In genomic region chr12:4293299-4293941, GRCh38 we compare ENCODE assay signal across 12 cellular contexts. TPM values are rescaled to one million over a fixed set of nuclear protein-coding genes. Genes with fewer than 3 reads are reported as not detected.
DNase-seq lines count a peak whose midpoint lies in the region; ATAC-seq and TF ChIP-seq lines count a peak whose summit lies in the region.
"Had no signal": no experiment of that assay in that cellular context is flagged by ENCODE, and none has a peak within 500 bp of the region (broad histone marks: within the 10 kb centered on the region; RNA-seq: fewer than 3 reads in every experiment).

No MANE protein-coding gene starts in this region.

- peak overlapping the region; percentile 72 for H3K4me3 Mint-ChIP-seq in activated T-helper 17 cell treated with anti-CD3 and anti-CD28 coated beads, Interleukin-2, amount 50 U/mL, for 72 hours

- TF ChIP-seq POLR2A in Peyer's patch (IDR thresholded peaks at IDR 0.05): no peak

- H2AFZ ChIP-seq in GM23248: no peak overlapping the region

- H4K20me1 ChIP-seq in GM23248 (ENCODE audit: insufficient read depth): no peaks in the 10 kb centered on the region

- no peaks in the 10 kb centered on the region for H3K27me3 Mint-ChIP-seq in activated T-helper 17 cell treated with anti-CD3 and anti-CD28 coated beads, Interleukin-2, amount 50 U/mL, for 72 hours

- H3K27ac ChIP-seq in Peyer's patch: peak overlapping the region in 3 of 4 donors; percentile 1 to 16 (median 3)
- peak overlapping the region; percentile 14 for H3K27ac ChIP-seq in iPS-18a (ENCODE audit: low read length)
- H3K27ac ChIP-seq in GM23248: no peak overlapping the region

- no peaks in the 10 kb centered on the region for H3K79me2 ChIP-seq in GM23248 (ENCODE audit: insufficient read depth)

- H3K36me3 ChIP-seq in Peyer's patch: peaks cover 0 to 55% (median 0%) of the 10 kb centered on the region in 3 donors
- peaks cover 93% of the 10 kb centered on the region for H3K36me3 ChIP-seq in iPS-18a (ENCODE audit: control insufficient read depth, low read depth, low read length)
- H3K36me3 ChIP-seq in GM23248 (ENCODE audit: low read depth): no peaks in the 10 kb centered on the region
- H3K36me3 ChIP-seq: MG63 had no signal

- peaks cover 65% of the 10 kb centered on the region for H3K4me1 Mint-ChIP-seq in activated T-helper 17 cell treated with anti-CD3 and anti-CD28 coated beads, Interleukin-2, amount 50 U/mL, for 72 hours

- no peaks in the 10 kb centered on the region for H3F3A ChIP-seq in GM23248 (ENCODE audit: insufficient read depth)

- no peaks in the 10 kb centered on the region for H3K9me3 Mint-ChIP-seq in activated T-helper 17 cell treated with anti-CD3 and anti-CD28 coated beads, Interleukin-2, amount 50 U/mL, for 72 hours

- H3K4me1 ChIP-seq in Peyer's patch (peaks cover 0 to 30% (median 0%) of the 10 kb centered on the region in 4 donors), iPS-18a (ENCODE audit: control insufficient read depth, low read depth, low read length) (peaks cover 5% of the 10 kb centered on the region), GM23248 (ENCODE audit: insufficient read depth) (no peaks in the 10 kb centered on the region)

- TF ChIP-seq CTCF in Peyer's patch (IDR thresholded peaks at IDR 0.05): no peak

- H3K36me3 Mint-ChIP-seq in activated T-helper 17 cell treated with anti-CD3 and anti-CD28 coated beads, Interleukin-2, amount 50 U/mL, for 72 hours (ENCODE audit: low read depth): peaks cover 100% of the 10 kb centered on the region

- H3K4me2 ChIP-seq in GM23248 (ENCODE audit: unreplicated experiment): no peak overlapping the region

- in situ Hi-C loops in GM23248 (cut with MboI): no loop called here

- 41 to 46% methylated on average over 14 of the region's 14 CpGs for WGBS in GM23248 (ENCODE audit: low coverage in 1 of 2, low lambda C conversion rate in 2 of 2, missing lambda C conversion rate in 2 of 2), 2 experiments

- ATAC-seq in activated T-helper 17 cell treated with anti-CD3 and anti-CD28 coated beads, Interleukin-2, amount 50 U/mL, for 72 hours (replicated peaks): peak; percentile 93
- no peak for ATAC-seq in HG03439 (IDR thresholded peaks at IDR 0.05; ENCODE audit: unreplicated experiment)
- no peak for ATAC-seq in HG02623 (IDR thresholded peaks at IDR 0.05; ENCODE audit: unreplicated experiment)

- DNase-seq in Peyer's patch (no peak), NCI-H146 treated with DMSO at 0.1 percent for 48 hours (lab: John Stamatoyannopoulos, UW; ENCODE audit: unreplicated experiment) (no peak), GM23248 (no peak)
- peak; percentile 37 for DNase-seq in stimulated activated CD8-positive, alpha-beta memory T cell treated with anti-CD3 and anti-CD28 coated beads, Interleukin-4, amount 100 ng/mL, for 24 hours (ENCODE audit: low read depth)
- DNase-seq: amniotic stem cell, DND-41, MG63, NCI-H774 had no signal

- no peaks in the 10 kb centered on the region for H3K9me2 ChIP-seq in GM23248 (ENCODE audit: insufficient read depth)

- H3K27ac Mint-ChIP-seq in activated T-helper 17 cell treated with anti-CD3 and anti-CD28 coated beads, Interleukin-2, amount 50 U/mL, for 72 hours: peak overlapping the region; percentile 87

- H3K9ac ChIP-seq in iPS-18a (ENCODE audit: low read length) (no peak overlapping the region), GM23248 (no peak overlapping the region)

- H3K9me3 ChIP-seq in Peyer's patch: no peaks in the 10 kb centered on the region
- H3K9me3 ChIP-seq in iPS-18a (ENCODE audit: control insufficient read depth, low read depth, low read length): no peaks in the 10 kb centered on the region
- no peaks in the 10 kb centered on the region for H3K9me3 ChIP-seq in GM23248 (ENCODE audit: low read depth)
- H3K9me3 ChIP-seq: MG63 had no signal

- H3K27me3 ChIP-seq in Peyer's patch (no peaks in the 10 kb centered on the region), iPS-18a (ENCODE audit: control insufficient read depth, insufficient read depth, low read length) (no peaks in the 10 kb centered on the region), GM23248 (replicated peaks; ENCODE audit: insufficient read depth) (peaks cover 53% of the 10 kb centered on the region)
- H3K27me3 ChIP-seq: MG63 had no signal

- H3K4me3 ChIP-seq in Peyer's patch (no peak overlapping the region), iPS-18a (ENCODE audit: low read length) (no peak overlapping the region), GM23248 (no peak overlapping the region)
- H3K4me3 ChIP-seq: MG63 had no signal

RNA-seq across cellular contexts. Expression of gene CCND2, which starts 19.9 kb away (rescaled TPM):
- total RNA-seq in Peyer's patch: 100 to 1,000 TPM in 2 of 4 donors, 10 to 100 TPM in 2; 72.0 to 162 (median 97.6) TPM
- 100 to 1,000 TPM; 378 to 404 TPM for total RNA-seq in activated T-helper 17 cell treated with anti-CD3 and anti-CD28 coated beads, Interleukin-2, amount 50 U/mL, for 72 hours
- total RNA-seq in GM23248 (2014; rRNA removed; shearing (Covaris generic)): 4.2 and 4.9 TPM in 2 replicates
- polyA plus RNA-seq in GM23248 (2016; fragmentation: Nextera tagmentation; extraction: Ambion mirVana): 2.9 TPM in 2 replicates

RNA-seq across cellular contexts. Expression of gene TIGAR, which starts 27.6 kb away (rescaled TPM):
- 1 to 10 TPM; 1.7 to 8.0 (median 3.0) TPM for total RNA-seq in Peyer's patch
- 10 to 100 TPM in 1 of 2 donors, 1 to 10 TPM in 1; 6.8 to 12.7 TPM for total RNA-seq in activated T-helper 17 cell treated with anti-CD3 and anti-CD28 coated beads, Interleukin-2, amount 50 U/mL, for 72 hours
- total RNA-seq in GM23248 (2014; rRNA removed; shearing (Covaris generic)): 6.7 and 9.3 TPM in 2 replicates
- 23.6 and 24.6 TPM in 2 replicates for polyA plus RNA-seq in GM23248 (2016; fragmentation: Nextera tagmentation; extraction: Ambion mirVana)

Comparison
In these comparisons a context has a peak if more than half of its experiments do, and no peak if none do; other contexts are left out.
1. RNA of gene CCND2, which starts 19.9 kb away (total RNA-seq): 378 to 404 TPM in activated T-helper 17 cell treated with anti-CD3 and anti-CD28 coated beads, Interleukin-2, amount 50 U/mL, for 72 hours and 72.0 to 162 TPM in Peyer's patch; 4.2 to 4.9 TPM in GM23248; every median in the first group is over 10 times any median in the second.